24 cellular contexts compared by ENCODE assay signal in the genomic region with DNA sequence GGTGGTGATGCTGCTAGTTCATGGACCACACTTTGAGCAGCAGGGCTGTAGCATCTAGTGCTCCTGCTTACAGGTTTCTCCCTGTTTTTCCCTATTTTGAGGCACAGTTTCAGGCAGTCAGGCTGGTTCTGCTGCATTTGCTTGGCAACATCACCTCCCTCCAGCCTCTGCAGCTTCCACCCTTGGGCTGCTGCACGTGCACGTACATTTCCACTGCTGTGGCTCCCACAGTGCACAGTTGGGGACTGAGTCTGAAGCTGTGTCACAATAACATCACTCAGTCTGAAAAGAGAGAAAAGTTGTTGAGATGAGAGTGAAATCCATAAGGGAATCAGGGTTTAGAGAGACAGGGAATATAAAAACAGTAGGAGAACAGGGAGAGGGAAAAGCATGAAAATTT.
DNase-seq lines count a peak whose midpoint lies in the region; ATAC-seq and TF ChIP-seq lines count a peak whose summit lies in the region.
"Had no signal": no experiment of that assay in that cellular context is flagged by ENCODE, and none has a peak within 500 bp of the region (broad histone marks: within the 10 kb centered on the region; RNA-seq: fewer than 3 reads in every experiment).

No MANE protein-coding gene starts in this region.

- ATAC-seq in HG03432 (IDR thresholded peaks at IDR 0.05; ENCODE audit: unreplicated experiment) = no peak
- ATAC-seq: CD8-positive, alpha-beta T cell; stimulated activated naive CD8-positive, alpha-beta T cell treated with anti-CD3 and anti-CD28 coated beads, Interleukin-15, amount 100 ng/mL, for 72 hours had no signal

- DNase-seq in NCI-H2081 (lab: John Stamatoyannopoulos, UW) = peak; percentile 14 to 78
- DNase-seq in NCI-H2081 treated with DMSO at 0.1 percent for 48 hours (lab: John Stamatoyannopoulos, UW) = no peak
- peak; percentile 60 for DNase-seq in NCI-H345 (lab: John Stamatoyannopoulos, UW)
- peak in 7 of 10 donors; percentile 17 to 61 (median 47) for DNase-seq in dorsolateral prefrontal cortex
- peak in 8 of 10 donors; percentile 15 to 90 (median 48) for DNase-seq in posterior cingulate gyrus
- DNase-seq in GM13976 (ENCODE audit: low spot score) = no peak
- no peak for DNase-seq in 8988T
- DNase-seq: activated CD4-positive, alpha-beta T cell treated with anti-CD3 and anti-CD28 coated beads, Interleukin-2, amount 10 ng/mL, durations not matched to agents 7 days and 5 days; activated gamma-delta T cell; activated T-cell treated with anti-CD3 and anti-CD28 coated beads, Interleukin-2, amount 50 U/mL, for 24 hours; AML-193; CD8-positive, alpha-beta T cell; DMS 273 treated with DMSO at 0.1 percent for 48 hours; left ventricle myocardium inferior; NCI-H1694 treated with DMSO at 0.1 percent for 48 hours; NCI-H82; nucleus accumbens; stimulated activated CD4-positive, alpha-beta T cell treated with anti-CD3 and anti-CD28 coated beads, Interleukin-1b, Interleukin-23, amount 100 ng/mL, for 48 hours; stimulated activated CD8-positive, alpha-beta memory T cell treated with anti-CD3 and anti-CD28 coated beads, Interleukin-4, amount 100 ng/mL, for 48 hours; stimulated activated naive CD8-positive, alpha-beta T cell treated with anti-CD3 and anti-CD28 coated beads, Interleukin-15, amount 100 ng/mL, for 72 hours had no signal

- TF ChIP-seq CTCF in dorsolateral prefrontal cortex (IDR thresholded peaks at IDR 0.05 in 54 of 56, conservative IDR thresholded peaks at IDR 0.05 in 2 of 56; ENCODE audit: low read depth in 1 of 56, partially characterized antibody in 56 of 56) = no peak
- TF ChIP-seq CTCF in GM13976 (IDR thresholded peaks at IDR 0.05; ENCODE audit: borderline replicate concordance, control extremely low read depth, extremely low read depth, insufficient read depth, missing control alignments) = no peak

- H3K27me3 ChIP-seq in dorsolateral prefrontal cortex = no peaks in the 10 kb centered on the region
- H3K27me3 ChIP-seq: tibial nerve had no signal

- no peak overlapping the region for H3K4me3 ChIP-seq in dorsolateral prefrontal cortex
- H3K4me3 ChIP-seq: left ventricle myocardium inferior, smooth muscle cell, tibial nerve had no signal

- intact Hi-C loops in dorsolateral prefrontal cortex (cut with DNase I) (loop anchor here in 1 of 2 donors (10.0 kb wide), 1 partner anchor 579 kb away; no protein-coding TSS in a partner anchor), posterior cingulate gyrus (cut with DNase I) (loop anchor here (5.0 kb wide), 1 partner anchor 326 kb away; no protein-coding TSS in a partner anchor)

- H3K27ac ChIP-seq in dorsolateral prefrontal cortex = peak overlapping the region in 21 of 59 donors; percentile 4 to 59 (median 37)
- H3K27ac ChIP-seq: left ventricle myocardium inferior, RWPE1, tibial nerve had no signal

- in situ Hi-C loops in GM13976 (cut with MboI; ENCODE audit: low sequenced_read_pairs, unreplicated experiment) = loop anchor here (25.0 kb wide), 2 partner anchors 321 to 571 kb away; a partner anchor contains a TSS

Comparison
In these comparisons a context has a peak if more than half of its experiments do, and no peak if none do; other contexts are left out.
1. DNase-seq: peak in NCI-H2081 (2 of 2), NCI-H345 (single experiment), dorsolateral prefrontal cortex (7 of 10) and posterior cingulate gyrus (8 of 10); none in NCI-H2081 treated with DMSO at 0.1 percent for 48 hours (single experiment), GM13976 (single experiment) and 8988T (single experiment).